In the genomic region with DNA sequence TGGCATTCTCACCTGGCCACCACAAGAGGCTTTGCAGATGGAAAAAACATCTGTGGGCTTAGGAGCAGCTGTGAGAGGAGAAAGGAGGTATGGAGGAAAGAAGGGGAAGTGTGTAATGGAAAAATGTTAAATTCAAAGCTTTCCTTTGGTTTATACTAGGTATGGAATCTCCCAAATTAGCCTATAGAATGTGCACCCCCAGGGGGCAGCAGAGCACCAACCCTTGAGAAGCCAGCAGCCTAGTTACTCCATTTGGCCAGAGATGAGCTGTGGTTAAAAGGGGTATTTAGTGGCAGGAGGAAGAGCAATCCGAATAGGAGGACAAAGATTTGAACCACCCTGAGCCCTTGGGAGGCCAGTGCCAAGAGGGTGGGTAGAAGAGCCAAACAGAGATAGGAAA, we compare ENCODE assay signal across 1 cellular context.
TF ChIP-seq lines count a peak whose summit lies in the region.

No MANE protein-coding gene starts in this region.

TF ChIP-seq in K562, 482 proteins besides CTCF, POLR2A, EP300 and RAD21 (continued from another document):
- TF ChIP-seq MAZ (CRISPR knock-in tag; conservative IDR thresholded peaks at IDR 0.05 in 1 of 2, IDR thresholded peaks at IDR 0.05 in 1 of 2) (0 out of 4 replicates have a peak, but pooled peaks of 1 of the 2 experiments have one; percentile 12), ETV5 (CRISPR knock-in tag; IDR thresholded peaks at IDR 0.05; ENCODE audit: low read depth) (no peak), FOXJ2 (tag; IDR thresholded peaks at IDR 0.05) (no peak), ERF (CRISPR knock-in tag; IDR thresholded peaks at IDR 0.05) (no peak), SMC3 (conservative IDR thresholded peaks at IDR 0.05; ENCODE audit: insufficient read depth, low read depth, low read length) (peak; percentile 72), RCOR1 (IDR thresholded peaks at IDR 0.05; ENCODE audit: borderline replicate concordance in 1 of 2, low read depth in 2 of 2, low read length in 2 of 2) (peak in 1 of 2 experiments; percentile 57; a peak in 1 of 4 replicates), JUND (IDR thresholded peaks at IDR 0.05; ENCODE audit: borderline replicate concordance, low read depth, low read length) (peak; percentile 51; the same call in 1 of the 2 replicates), JUND (tag; IDR thresholded peaks at IDR 0.05; ENCODE audit: borderline replicate concordance, low read depth, low read length) (no peak), FOXJ3 (CRISPR knock-in tag; IDR thresholded peaks at IDR 0.05) (no peak)
- TF ChIP-seq, protein P1, sequence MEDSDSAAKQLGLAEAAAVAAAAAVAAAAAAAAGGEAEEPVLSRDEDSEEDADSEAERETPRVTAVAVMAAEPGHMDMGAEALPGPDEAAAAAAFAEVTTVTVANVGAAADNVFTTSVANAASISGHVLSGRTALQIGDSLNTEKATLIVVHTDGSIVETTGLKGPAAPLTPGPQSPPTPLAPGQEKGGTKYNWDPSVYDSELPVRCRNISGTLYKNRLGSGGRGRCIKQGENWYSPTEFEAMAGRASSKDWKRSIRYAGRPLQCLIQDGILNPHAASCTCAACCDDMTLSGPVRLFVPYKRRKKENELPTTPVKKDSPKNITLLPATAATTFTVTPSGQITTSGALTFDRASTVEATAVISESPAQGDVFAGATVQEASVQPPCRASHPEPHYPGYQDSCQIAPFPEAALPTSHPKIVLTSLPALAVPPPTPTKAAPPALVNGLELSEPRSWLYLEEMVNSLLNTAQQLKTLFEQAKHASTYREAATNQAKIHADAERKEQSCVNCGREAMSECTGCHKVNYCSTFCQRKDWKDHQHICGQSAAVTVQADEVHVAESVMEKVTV (CRISPR knock-in tag; IDR thresholded peaks at IDR 0.05) = peak; percentile 97
- TF ChIP-seq, protein P2, sequence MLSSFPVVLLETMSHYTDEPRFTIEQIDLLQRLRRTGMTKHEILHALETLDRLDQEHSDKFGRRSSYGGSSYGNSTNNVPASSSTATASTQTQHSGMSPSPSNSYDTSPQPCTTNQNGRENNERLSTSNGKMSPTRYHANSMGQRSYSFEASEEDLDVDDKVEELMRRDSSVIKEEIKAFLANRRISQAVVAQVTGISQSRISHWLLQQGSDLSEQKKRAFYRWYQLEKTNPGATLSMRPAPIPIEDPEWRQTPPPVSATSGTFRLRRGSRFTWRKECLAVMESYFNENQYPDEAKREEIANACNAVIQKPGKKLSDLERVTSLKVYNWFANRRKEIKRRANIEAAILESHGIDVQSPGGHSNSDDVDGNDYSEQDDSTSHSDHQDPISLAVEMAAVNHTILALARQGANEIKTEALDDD (IDR thresholded peaks at IDR 0.05) = peak; percentile 67
- TF ChIP-seq, protein P3, sequence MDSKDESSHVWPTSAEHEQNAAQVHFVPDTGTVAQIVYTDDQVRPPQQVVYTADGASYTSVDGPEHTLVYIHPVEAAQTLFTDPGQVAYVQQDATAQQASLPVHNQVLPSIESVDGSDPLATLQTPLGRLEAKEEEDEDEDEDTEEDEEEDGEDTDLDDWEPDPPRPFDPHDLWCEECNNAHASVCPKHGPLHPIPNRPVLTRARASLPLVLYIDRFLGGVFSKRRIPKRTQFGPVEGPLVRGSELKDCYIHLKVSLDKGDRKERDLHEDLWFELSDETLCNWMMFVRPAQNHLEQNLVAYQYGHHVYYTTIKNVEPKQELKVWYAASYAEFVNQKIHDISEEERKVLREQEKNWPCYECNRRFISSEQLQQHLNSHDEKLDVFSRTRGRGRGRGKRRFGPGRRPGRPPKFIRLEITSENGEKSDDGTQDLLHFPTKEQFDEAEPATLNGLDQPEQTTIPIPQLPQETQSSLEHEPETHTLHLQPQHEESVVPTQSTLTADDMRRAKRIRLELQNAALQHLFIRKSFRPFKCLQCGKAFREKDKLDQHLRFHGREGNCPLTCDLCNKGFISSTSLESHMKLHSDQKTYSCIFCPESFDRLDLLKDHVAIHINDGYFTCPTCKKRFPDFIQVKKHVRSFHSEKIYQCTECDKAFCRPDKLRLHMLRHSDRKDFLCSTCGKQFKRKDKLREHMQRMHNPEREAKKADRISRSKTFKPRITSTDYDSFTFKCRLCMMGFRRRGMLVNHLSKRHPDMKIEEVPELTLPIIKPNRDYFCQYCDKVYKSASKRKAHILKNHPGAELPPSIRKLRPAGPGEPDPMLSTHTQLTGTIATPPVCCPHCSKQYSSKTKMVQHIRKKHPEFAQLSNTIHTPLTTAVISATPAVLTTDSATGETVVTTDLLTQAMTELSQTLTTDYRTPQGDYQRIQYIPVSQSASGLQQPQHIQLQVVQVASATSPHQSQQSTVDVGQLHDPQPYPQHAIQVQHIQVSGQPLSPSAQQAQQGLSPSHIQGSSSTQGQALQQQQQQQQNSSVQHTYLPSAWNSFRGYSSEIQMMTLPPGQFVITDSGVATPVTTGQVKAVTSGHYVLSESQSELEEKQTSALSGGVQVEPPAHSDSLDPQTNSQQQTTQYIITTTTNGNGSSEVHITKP (IDR thresholded peaks at IDR 0.05; ENCODE audit: partially characterized antibody) = peak; percentile 10
